10 cellular contexts compared by ENCODE assay signal in genomic region chr9:89405832-89406231, GRCh38.
DNase-seq lines count a peak whose midpoint lies in the region; ATAC-seq and TF ChIP-seq lines count a peak whose summit lies in the region.
"Had no signal": no experiment of that assay in that cellular context is flagged by ENCODE, and none has a peak within 500 bp of the region (broad histone marks: within the 10 kb centered on the region; RNA-seq: fewer than 3 reads in every experiment).

No MANE protein-coding gene starts in this region.

- WGBS in thyroid gland, 2 donors = 82 to 85% methylated on average over 11 of the region's 11 CpGs

- ATAC-seq in GM18861 (IDR thresholded peaks at IDR 0.05; ENCODE audit: unreplicated experiment) (peak; percentile 55), HG02623 (IDR thresholded peaks at IDR 0.05; ENCODE audit: unreplicated experiment) (peak; percentile 50)
- ATAC-seq: K562 had no signal

- peaks cover 73% of the 10 kb centered on the region for H3K4me1 Mint-ChIP-seq in activated CD4-positive, alpha-beta memory T cell treated with anti-CD3 and anti-CD28 coated beads, Interleukin-2, amount 10 ng/mL, durations not matched to agents 7 days and 5 days
- H3K4me1 Mint-ChIP-seq in nephron = peaks cover 7% of the 10 kb centered on the region

- TF ChIP-seq CTCF in nephron (IDR thresholded peaks at IDR 0.05; ENCODE audit: unreplicated experiment in 3 of 3) = no peak
- TF ChIP-seq CTCF in thyroid gland (IDR thresholded peaks at IDR 0.05) = no peak

- H3K9me3 ChIP-seq in thyroid gland = no peaks in the 10 kb centered on the region

- no peak for TF ChIP-seq POLR2A in thyroid gland (IDR thresholded peaks at IDR 0.05)

- H3K9me3 Mint-ChIP-seq in activated CD4-positive, alpha-beta memory T cell treated with anti-CD3 and anti-CD28 coated beads, Interleukin-2, amount 10 ng/mL, durations not matched to agents 7 days and 5 days = peaks cover 3% of the 10 kb centered on the region
- peaks cover 12% of the 10 kb centered on the region for H3K9me3 Mint-ChIP-seq in nephron

- peak overlapping the region; percentile 75 for H3K27ac Mint-ChIP-seq in activated CD4-positive, alpha-beta memory T cell treated with anti-CD3 and anti-CD28 coated beads, Interleukin-2, amount 10 ng/mL, durations not matched to agents 7 days and 5 days
- peak overlapping the region in 2 of 3 experiments; percentile 4 to 67 for H3K27ac Mint-ChIP-seq in nephron

- H3K27ac ChIP-seq in thyroid gland = no peak overlapping the region

- H3K4me3 ChIP-seq in thyroid gland (replicated peaks in 1 of 3) = no peak overlapping the region
- H3K4me3 ChIP-seq: K562, skin epidermis had no signal

- intact Hi-C loops in thyroid gland (cut with DNase I) = no loop called here

- peaks cover 5 to 21% of the 10 kb centered on the region in 2 donors for H3K4me1 ChIP-seq in thyroid gland

- no peaks in the 10 kb centered on the region for H3K36me3 ChIP-seq in thyroid gland

- no peak overlapping the region for H3K4me3 Mint-ChIP-seq in activated CD4-positive, alpha-beta memory T cell treated with anti-CD3 and anti-CD28 coated beads, Interleukin-2, amount 10 ng/mL, durations not matched to agents 7 days and 5 days
- H3K4me3 Mint-ChIP-seq in nephron = no peak overlapping the region

- no peaks in the 10 kb centered on the region for H3K27me3 Mint-ChIP-seq in activated CD4-positive, alpha-beta memory T cell treated with anti-CD3 and anti-CD28 coated beads, Interleukin-2, amount 10 ng/mL, durations not matched to agents 7 days and 5 days
- peaks cover 9% of the 10 kb centered on the region for H3K27me3 Mint-ChIP-seq in nephron (ENCODE audit: low read depth)

- H3K36me3 Mint-ChIP-seq in activated CD4-positive, alpha-beta memory T cell treated with anti-CD3 and anti-CD28 coated beads, Interleukin-2, amount 10 ng/mL, durations not matched to agents 7 days and 5 days (ENCODE audit: low read depth) = peaks cover 90% of the 10 kb centered on the region
- peaks cover 21% of the 10 kb centered on the region for H3K36me3 Mint-ChIP-seq in nephron (ENCODE audit: low read depth)

- DNase-seq in activated CD4-positive, alpha-beta memory T cell treated with anti-CD3 and anti-CD28 coated beads, Interleukin-2, amount 10 ng/mL, durations not matched to agents 7 days and 5 days = no peak
- no peak for DNase-seq in NCI-H1417 (lab: John Stamatoyannopoulos, UW)
- no peak for DNase-seq in stimulated activated CD4-positive, alpha-beta T cell treated with anti-CD3 and anti-CD28 coated beads, Interleukin-12 subunit alpha, Interleukin-12 subunit beta, amount 100 ng/mL, for 4 hours
- DNase-seq in amniotic stem cell (lab: John Stamatoyannopoulos, UW) = no peak
- no peak for DNase-seq in thyroid gland

- H3K27me3 ChIP-seq in thyroid gland = no peaks in the 10 kb centered on the region

- CTCF ChIA-PET in activated CD4-positive, alpha-beta memory T cell treated with anti-CD3 and anti-CD28 coated beads, Interleukin-2, amount 10 ng/mL, durations not matched to agents 7 days and 5 days (lab: Charles Lee) = interaction anchor here (1.1 to 1.9 kb wide), 2 partner anchors 143 to 150 kb away, joined by 4 to 10 read pairs; no protein-coding TSS in a partner anchor

- POLR2A ChIA-PET in activated CD4-positive, alpha-beta memory T cell treated with anti-CD3 and anti-CD28 coated beads, Interleukin-2, amount 10 ng/mL, durations not matched to agents 7 days and 5 days (lab: Charles Lee) = interaction anchor here (0.7 to 6.7 kb wide), 6 partner anchors 14 to 94 kb away, joined by 3 to 107 read pairs (median 4); no protein-coding TSS in a partner anchor
